ENCODE assay signal across 17 cellular contexts in genomic region chr13:105572401-105572800, GRCh38.
A peak's percentile ranks its signal among the peaks of the same experiment; 100 is the strongest.
DNase-seq lines count a peak whose midpoint lies in the region; ATAC-seq and TF ChIP-seq lines count a peak whose summit lies in the region.
"Had no signal": no experiment of that assay in that cellular context is flagged by ENCODE, and none has a peak within 500 bp of the region (broad histone marks: within the 10 kb centered on the region; RNA-seq: fewer than 3 reads in every experiment).

No MANE protein-coding gene starts in this region.

- WGBS in mammary epithelial cell (ENCODE audit: low coverage, missing lambda C conversion rate) = 43% methylated on average over 1 of the region's 1 CpG

- no peaks in the 10 kb centered on the region for H3K79me2 ChIP-seq in mammary epithelial cell (ENCODE audit: insufficient read depth, low read length)

- in situ Hi-C loops in mammary epithelial cell (cut with MboI; ENCODE audit: low sequenced_read_pairs in 2 of 2) = no loop called here

- CTCF ChIA-PET in mammary epithelial cell (lab: Charles Lee; ENCODE audit: low non-redundant PET) = no interaction called here

- TF ChIP-seq CTCF in mammary epithelial cell (conservative IDR thresholded peaks at IDR 0.05 in 1 of 2, IDR thresholded peaks at IDR 0.05 in 1 of 2; ENCODE audit: extremely low read depth in 1 of 2, insufficient read depth in 1 of 2, low read depth in 1 of 2, low read length in 2 of 2) (no peak), breast epithelium (IDR thresholded peaks at IDR 0.05) (no peak), choroid plexus epithelial cell (conservative IDR thresholded peaks at IDR 0.05; ENCODE audit: low read depth, low read length) (no peak)

- DNase-seq in mammary epithelial cell = peak; percentile 33
- no peak for DNase-seq in breast epithelium (ENCODE audit: low spot score in 2 of 2)
- peak; percentile 34 for DNase-seq in choroid plexus epithelial cell (ENCODE audit: low read depth)
- DNase-seq in kidney glomerular epithelial cell (lab: John Stamatoyannopoulos, UW) = peak; percentile 7
- DNase-seq in activated T-cell treated with anti-CD3 and anti-CD28 coated beads, Interleukin-2, amount 50 U/mL, for 48 hours = no peak
- DNase-seq in RPMI8226 = no peak
- DNase-seq: 8988T; CD8-positive, alpha-beta T cell; DMS79; NCI-H1417; NCI-H187 treated with DMSO at 0.1 percent for 48 hours; NCI-H69; NK-92 treated with Interleukin-12 subunit alpha and Interleukin-12 subunit beta, amount 100 ng/mL, for 24 hours had no signal

- H3K4me1 ChIP-seq in mammary epithelial cell (ENCODE audit: insufficient read depth, low read length) (no peaks in the 10 kb centered on the region), breast epithelium (no peaks in the 10 kb centered on the region)
- H3K4me1 ChIP-seq: BLaER1 had no signal

- H4K20me1 ChIP-seq in mammary epithelial cell (ENCODE audit: insufficient read depth, low read length) = no peaks in the 10 kb centered on the region
- H4K20me1 ChIP-seq: BLaER1 had no signal

- no peak overlapping the region for H3K4me2 ChIP-seq in mammary epithelial cell (ENCODE audit: insufficient read depth, low read depth, low read length)
- H3K4me2 ChIP-seq: BLaER1, GM23338 had no signal

- H3K9ac ChIP-seq in mammary epithelial cell (ENCODE audit: insufficient read depth, low read length) = no peak overlapping the region
- H3K9ac ChIP-seq: BLaER1 had no signal

- no peak for TF ChIP-seq POLR2A in breast epithelium (IDR thresholded peaks at IDR 0.05)

- H3K36me3 ChIP-seq in mammary epithelial cell (ENCODE audit: insufficient read depth, low read length) (no peaks in the 10 kb centered on the region), breast epithelium (no peaks in the 10 kb centered on the region)
- H3K36me3 ChIP-seq: BLaER1 had no signal

- H3K27ac ChIP-seq in mammary epithelial cell (ENCODE audit: insufficient read depth, low read depth, low read length) (no peak overlapping the region), breast epithelium (no peak overlapping the region)
- H3K27ac ChIP-seq: BLaER1 had no signal

- no peaks in the 10 kb centered on the region for H3K27me3 ChIP-seq in mammary epithelial cell (ENCODE audit: insufficient read depth, low read length)
- no peaks in the 10 kb centered on the region for H3K27me3 ChIP-seq in breast epithelium
- H3K27me3 ChIP-seq: BLaER1 had no signal

- ATAC-seq in GM19035 (IDR thresholded peaks at IDR 0.05; ENCODE audit: unreplicated experiment) (no peak), HG02852 (IDR thresholded peaks at IDR 0.05; ENCODE audit: unreplicated experiment) (no peak)
- ATAC-seq: CD8-positive, alpha-beta T cell; GM23338 had no signal

- intact Hi-C loops in mammary epithelial cell (cut with micrococcal nuclease) = no loop called here
- intact Hi-C loops in breast epithelium (cut with DNase I; ENCODE audit: low total_unique reads) = no loop called here

- H3K9me3 ChIP-seq in mammary epithelial cell (replicated peaks; ENCODE audit: insufficient read depth, low read length) (no peaks in the 10 kb centered on the region), breast epithelium (peaks cover 0 to 5% of the 10 kb centered on the region in 2 donors)

- BruUV-seq in mammary epithelial cell (replicated peaks; lab: Mats Ljungman, UMichigan) = no TSS peak

- H3K4me3 ChIP-seq in mammary epithelial cell (replicated peaks in 1 of 3; ENCODE audit: insufficient read depth in 1 of 3, low read depth in 2 of 3, low read length in 3 of 3) (no peak overlapping the region), breast epithelium (no peak overlapping the region), choroid plexus epithelial cell (ENCODE audit: low read depth, low read length) (no peak overlapping the region)
- H3K4me3 ChIP-seq: BLaER1, GM23338 had no signal

- H2AFZ ChIP-seq in mammary epithelial cell (ENCODE audit: low read depth, low read length) = no peak overlapping the region
- H2AFZ ChIP-seq: GM23338 had no signal

- dilution Hi-C loops in mammary epithelial cell (cut with HindIII; ENCODE audit: low sequenced_read_pairs) = no loop called here

Comparison
In these comparisons a context has a peak if more than half of its experiments do, and no peak if none do; other contexts are left out.
1. DNase-seq: peak in mammary epithelial cell (single experiment), choroid plexus epithelial cell (single experiment) and kidney glomerular epithelial cell (single experiment); none in breast epithelium (0 of 2), activated T-cell treated with anti-CD3 and anti-CD28 coated beads, Interleukin-2, amount 50 U/mL, for 48 hours (0 of 2) and RPMI8226 (single experiment).